ENCODE assay signal across 13 cellular contexts in genomic region chr3:168091961-168092360, GRCh38. TPM values are rescaled to one million over a fixed set of nuclear protein-coding genes. Genes with fewer than 3 reads are reported as not detected.
DNase-seq lines count a peak whose midpoint lies in the region; TF ChIP-seq lines count a peak whose summit lies in the region.
"Had no signal": no experiment of that assay in that cellular context is flagged by ENCODE, and none has a peak within 500 bp of the region (broad histone marks: within the 10 kb centered on the region; RNA-seq: fewer than 3 reads in every experiment).

No MANE protein-coding gene starts in this region.

- H3K9me3 ChIP-seq in mammary epithelial cell (replicated peaks; ENCODE audit: insufficient read depth, low read length) (no peaks in the 10 kb centered on the region), breast epithelium (no peaks in the 10 kb centered on the region), hepatocyte (ENCODE audit: low read depth) (no peaks in the 10 kb centered on the region), uterus (no peaks in the 10 kb centered on the region)
- H3K9me3 ChIP-seq: left lung had no signal

- intact Hi-C loops in mammary epithelial cell (cut with micrococcal nuclease), result loop anchor here (10.0 kb wide), 1 partner anchor 357 kb away; the partner anchor contains the start of genes PDCD10 and SERPINI1
- intact Hi-C loops in breast epithelium (cut with DNase I; ENCODE audit: low total_unique reads), result no loop called here
- intact Hi-C loops in uterus (cut with DNase I; ENCODE audit: low total_unique reads), result no loop called here

- H3K9ac ChIP-seq in mammary epithelial cell (ENCODE audit: insufficient read depth, low read length), result no peak overlapping the region

- no peak overlapping the region for H2AFZ ChIP-seq in mammary epithelial cell (ENCODE audit: low read depth, low read length)
- no peak overlapping the region for H2AFZ ChIP-seq in hepatocyte

- H3K36me3 Mint-ChIP-seq in type B pancreatic cell, result peaks cover 3% of the 10 kb centered on the region
- H3K36me3 Mint-ChIP-seq in activated CD4-positive, alpha-beta T cell treated with anti-CD3 and anti-CD28 coated beads, Interleukin-2, amount 10 ng/mL, durations not matched to agents 7 days and 5 days (ENCODE audit: low read depth), result no peaks in the 10 kb centered on the region

- TF ChIP-seq POLR2A in breast epithelium (IDR thresholded peaks at IDR 0.05), result no peak
- TF ChIP-seq POLR2A in uterus (IDR thresholded peaks at IDR 0.05), result no peak

- H3K27me3 Mint-ChIP-seq in type B pancreatic cell, result peaks cover 3% of the 10 kb centered on the region
- peaks cover 38% of the 10 kb centered on the region for H3K27me3 Mint-ChIP-seq in activated CD4-positive, alpha-beta T cell treated with anti-CD3 and anti-CD28 coated beads, Interleukin-2, amount 10 ng/mL, durations not matched to agents 7 days and 5 days

- TF ChIP-seq CTCF in mammary epithelial cell (conservative IDR thresholded peaks at IDR 0.05 in 1 of 2, IDR thresholded peaks at IDR 0.05 in 1 of 2; ENCODE audit: extremely low read depth in 1 of 2, insufficient read depth in 1 of 2, low read depth in 1 of 2, low read length in 2 of 2) (no peak), breast epithelium (IDR thresholded peaks at IDR 0.05) (no peak), hepatocyte (IDR thresholded peaks at IDR 0.05; ENCODE audit: poor library complexity) (no peak), type B pancreatic cell (conservative IDR thresholded peaks at IDR 0.05) (no peak), uterus (IDR thresholded peaks at IDR 0.05) (no peak)

- in situ Hi-C loops in mammary epithelial cell (cut with MboI; ENCODE audit: low sequenced_read_pairs in 2 of 2), result no loop called here

- BruUV-seq in mammary epithelial cell (replicated peaks; lab: Mats Ljungman, UMichigan), result no TSS peak

- no peaks in the 10 kb centered on the region for H3K9me3 Mint-ChIP-seq in type B pancreatic cell
- H3K9me3 Mint-ChIP-seq in activated CD4-positive, alpha-beta T cell treated with anti-CD3 and anti-CD28 coated beads, Interleukin-2, amount 10 ng/mL, durations not matched to agents 7 days and 5 days, result no peaks in the 10 kb centered on the region

- H3K27ac ChIP-seq in mammary epithelial cell (ENCODE audit: insufficient read depth, low read depth, low read length), result no peak overlapping the region
- no peak overlapping the region for H3K27ac ChIP-seq in breast epithelium
- peak overlapping the region; percentile 26 for H3K27ac ChIP-seq in hepatocyte
- no peak overlapping the region for H3K27ac ChIP-seq in uterus
- H3K27ac ChIP-seq: left lung had no signal

- H3K4me3 ChIP-seq in mammary epithelial cell (replicated peaks in 1 of 3; ENCODE audit: insufficient read depth in 1 of 3, low read depth in 2 of 3, low read length in 3 of 3) (no peak overlapping the region), breast epithelium (no peak overlapping the region), hepatocyte (no peak overlapping the region), uterus (no peak overlapping the region)
- H3K4me3 ChIP-seq: left lung had no signal

- H3K4me3 Mint-ChIP-seq in type B pancreatic cell, result peak overlapping the region; percentile 88
- no peak overlapping the region for H3K4me3 Mint-ChIP-seq in activated CD4-positive, alpha-beta T cell treated with anti-CD3 and anti-CD28 coated beads, Interleukin-2, amount 10 ng/mL, durations not matched to agents 7 days and 5 days

- POLR2A ChIA-PET in activated CD4-positive, alpha-beta T cell treated with anti-CD3 and anti-CD28 coated beads, Interleukin-2, amount 10 ng/mL, durations not matched to agents 7 days and 5 days (lab: Charles Lee), result no interaction called here

- no peaks in the 10 kb centered on the region for H3K36me3 ChIP-seq in mammary epithelial cell (ENCODE audit: insufficient read depth, low read length)
- no peaks in the 10 kb centered on the region for H3K36me3 ChIP-seq in breast epithelium
- H3K36me3 ChIP-seq in hepatocyte (replicated peaks; ENCODE audit: insufficient read depth, low read depth), result no peaks in the 10 kb centered on the region
- H3K36me3 ChIP-seq in uterus, result no peaks in the 10 kb centered on the region
- H3K36me3 ChIP-seq: left lung had no signal

- peaks cover 80% of the 10 kb centered on the region for H3K79me2 ChIP-seq in mammary epithelial cell (ENCODE audit: insufficient read depth, low read length)
- H3K79me2 ChIP-seq in hepatocyte, result peaks cover 80% of the 10 kb centered on the region

- H3K27me3 ChIP-seq in mammary epithelial cell (ENCODE audit: insufficient read depth, low read length), result no peaks in the 10 kb centered on the region
- no peaks in the 10 kb centered on the region for H3K27me3 ChIP-seq in breast epithelium
- no peaks in the 10 kb centered on the region for H3K27me3 ChIP-seq in hepatocyte
- H3K27me3 ChIP-seq in uterus, result no peaks in the 10 kb centered on the region
- H3K27me3 ChIP-seq: left lung had no signal

- dilution Hi-C loops in mammary epithelial cell (cut with HindIII; ENCODE audit: low sequenced_read_pairs), result no loop called here

- DNase-seq in mammary epithelial cell (no peak), breast epithelium (ENCODE audit: low spot score in 2 of 2) (no peak), NCI-H774 (lab: John Stamatoyannopoulos, UW) (peak; percentile 22), hepatocyte (ENCODE audit: low spot score) (no peak), type B pancreatic cell (ENCODE audit: extremely low spot score, unreplicated experiment) (no peak), T-helper 1 cell (no peak), uterus (no peak)
- DNase-seq in activated CD4-positive, alpha-beta T cell treated with anti-CD3 and anti-CD28 coated beads, Interleukin-2, amount 10 ng/mL, durations not matched to agents 7 days and 5 days, result no peak
- DNase-seq: activated CD4-positive, alpha-beta T cell treated with anti-CD3 and anti-CD28 coated beads for 4 hours; left lung; NCI-H1092; nucleus accumbens; SW 1271 had no signal

- peaks cover 49% of the 10 kb centered on the region for H3K4me1 Mint-ChIP-seq in type B pancreatic cell (ENCODE audit: unreplicated experiment)
- peaks cover 20% of the 10 kb centered on the region for H3K4me1 Mint-ChIP-seq in activated CD4-positive, alpha-beta T cell treated with anti-CD3 and anti-CD28 coated beads, Interleukin-2, amount 10 ng/mL, durations not matched to agents 7 days and 5 days

- CTCF ChIA-PET in mammary epithelial cell (lab: Charles Lee; ENCODE audit: low non-redundant PET), result no interaction called here
- CTCF ChIA-PET in activated CD4-positive, alpha-beta T cell treated with anti-CD3 and anti-CD28 coated beads, Interleukin-2, amount 10 ng/mL, durations not matched to agents 7 days and 5 days (lab: Charles Lee), result no interaction called here

- peak overlapping the region; percentile 7 for H3K4me2 ChIP-seq in mammary epithelial cell (ENCODE audit: insufficient read depth, low read depth, low read length)
- H3K4me2 ChIP-seq in hepatocyte, result peak overlapping the region; percentile 85

- H3K4me1 ChIP-seq in mammary epithelial cell (ENCODE audit: insufficient read depth, low read length) (peaks cover 13% of the 10 kb centered on the region), breast epithelium (peaks cover 0 to 7% of the 10 kb centered on the region in 2 donors), hepatocyte (ENCODE audit: insufficient read depth) (peaks cover 38% of the 10 kb centered on the region), uterus (peaks cover 7 to 14% of the 10 kb centered on the region in 2 donors)

- no peaks in the 10 kb centered on the region for H4K20me1 ChIP-seq in mammary epithelial cell (ENCODE audit: insufficient read depth, low read length)
- H4K20me1 ChIP-seq in hepatocyte (ENCODE audit: insufficient read depth, poor library complexity, severe bottlenecking), result peaks cover 13% of the 10 kb centered on the region

- H3K9me2 ChIP-seq in hepatocyte (replicated peaks; ENCODE audit: insufficient read depth), result no peaks in the 10 kb centered on the region

- H3K27ac Mint-ChIP-seq in type B pancreatic cell, result no peak overlapping the region
- no peak overlapping the region for H3K27ac Mint-ChIP-seq in activated CD4-positive, alpha-beta T cell treated with anti-CD3 and anti-CD28 coated beads, Interleukin-2, amount 10 ng/mL, durations not matched to agents 7 days and 5 days

RNA-seq across cellular contexts. Expression of gene GOLIM4, which starts 3.8 kb away (rescaled TPM):
- 10 to 100 TPM; 31.4 to 31.7 TPM for total RNA-seq in mammary epithelial cell
- 23.1 TPM for polyA plus RNA-seq in mammary epithelial cell
- 21.3 TPM for polyA minus RNA-seq in mammary epithelial cell
- 10 to 100 TPM; 21.4 to 34.9 (median 33.8) TPM for total RNA-seq in breast epithelium
- 67.2 and 67.7 TPM in 2 replicates for total RNA-seq in hepatocyte
- 38.8 and 45.3 TPM in 2 replicates for polyA plus RNA-seq in hepatocyte
- 29.9 and 36.6 TPM in 2 replicates for total RNA-seq in type B pancreatic cell (ENCODE audit: low replicate concordance)
- total RNA-seq in activated CD4-positive, alpha-beta T cell treated with anti-CD3 and anti-CD28 coated beads, Interleukin-2, amount 10 ng/mL, durations not matched to agents 7 days and 5 days, result 1 to 10 TPM; 1.6 to 1.7 TPM
- total RNA-seq in uterus, result 10 to 100 TPM; 21.0 to 85.1 (median 29.7) TPM

Comparison
In these comparisons a context has a peak if more than half of its experiments do, and no peak if none do; other contexts are left out.
1. RNA of gene GOLIM4, which starts 3.8 kb away (total RNA-seq): 67.2 to 67.7 TPM in hepatocyte, 29.9 to 36.6 TPM in type B pancreatic cell, 21.0 to 85.1 TPM in uterus, 21.4 to 34.9 TPM in breast epithelium and 31.4 to 31.7 TPM in mammary epithelial cell; 1.6 to 1.7 TPM in activated CD4-positive, alpha-beta T cell treated with anti-CD3 and anti-CD28 coated beads, Interleukin-2, amount 10 ng/mL, durations not matched to agents 7 days and 5 days; every median in the first group is over 4 times any median in the second.